22 cellular contexts compared by ENCODE assay signal in genomic region chr17:8695241-8695640, GRCh38. TPM values are rescaled to one million over a fixed set of nuclear protein-coding genes. Genes with fewer than 3 reads are reported as not detected.
"Had no signal": no experiment of that assay in that cellular context is flagged by ENCODE, and none has a peak within 500 bp of the region (broad histone marks: within the 10 kb centered on the region; RNA-seq: fewer than 3 reads in every experiment).

No MANE protein-coding gene starts in this region.

- H3K4me3 Mint-ChIP-seq: activated CD4-positive, alpha-beta T cell treated with anti-CD3 and anti-CD28 coated beads, Interleukin-2, amount 10 ng/mL, durations not matched to agents 24 days and 14 days; activated CD8-positive, alpha-beta T cell treated with anti-CD3 and anti-CD28 coated beads for 36 hours; activated T-cell treated with anti-CD3 and anti-CD28 coated beads, Interleukin-2, amount 50 U/mL, for 24 hours; endodermal cell; memory B cell; naive thymus-derived CD4-positive, alpha-beta T cell; T-cell had no signal

- H3K36me3 Mint-ChIP-seq: memory B cell; naive thymus-derived CD4-positive, alpha-beta T cell; T-cell had no signal

- H3K27ac ChIP-seq: cardiac muscle cell, neutrophil, pancreas, SK-N-MC, thyroid gland had no signal

- H3K36me3 ChIP-seq: cardiac muscle cell, neutrophil, pancreas, thyroid gland had no signal

- H3K4me1 Mint-ChIP-seq: activated CD4-positive, alpha-beta T cell treated with anti-CD3 and anti-CD28 coated beads, Interleukin-2, amount 10 ng/mL, durations not matched to agents 24 days and 14 days had no signal

- H3K27me3 ChIP-seq: cardiac muscle cell, pancreas, thyroid gland had no signal

- ATAC-seq: activated CD8-positive, alpha-beta T cell treated with anti-CD3 and anti-CD28 coated beads for 36 hours; left ventricle myocardium superior; naive thymus-derived CD4-positive, alpha-beta T cell; pancreas; sciatic nerve; T-cell had no signal

- H3K4me3 ChIP-seq: cardiac muscle cell, pancreas, SK-N-MC, thyroid gland had no signal

- H3K27ac Mint-ChIP-seq: activated CD4-positive, alpha-beta T cell treated with anti-CD3 and anti-CD28 coated beads, Interleukin-2, amount 10 ng/mL, durations not matched to agents 24 days and 14 days; activated CD8-positive, alpha-beta T cell treated with anti-CD3 and anti-CD28 coated beads for 36 hours; activated T-cell treated with anti-CD3 and anti-CD28 coated beads, Interleukin-2, amount 50 U/mL, for 24 hours; activated T-helper 2 cell treated with anti-CD3 and anti-CD28 coated beads, Interferon-gamma antibody, Interleukin-2, Interleukin-4, amounts not matched to agents 10 μg/mL and 5 μg/mL and 100 μg/mL, durations not matched to agents 14 hours and 24 hours and 36 hours; endodermal cell; memory B cell; naive thymus-derived CD4-positive, alpha-beta T cell; T-cell had no signal

- DNase-seq: activated CD4-positive, alpha-beta T cell treated with anti-CD3 and anti-CD28 coated beads, Interleukin-2, amount 10 ng/mL, durations not matched to agents 24 days and 14 days; activated CD8-positive, alpha-beta T cell treated with anti-CD3 and anti-CD28 coated beads for 36 hours; activated naive CD4-positive, alpha-beta T cell treated with Interleukin-2 at 50 U/mL for 16 hours; activated T-cell treated with anti-CD3 and anti-CD28 coated beads, Interleukin-2, amount 50 U/mL, for 24 hours; anterior cingulate cortex; endodermal cell; foreskin melanocyte; left ventricle myocardium superior; naive thymus-derived CD4-positive, alpha-beta T cell; pancreas; stimulated activated CD4-positive, alpha-beta T cell treated with anti-CD3 and anti-CD28 coated beads, Interleukin-4, amount 100 ng/mL, for 4 hours; stimulated activated naive CD4-positive, alpha-beta T cell; T-cell; thyroid gland had no signal

- H3K9me3 ChIP-seq: neutrophil, pancreas, thyroid gland had no signal

- H3K4me1 ChIP-seq: pancreas had no signal

- H3K9me3 Mint-ChIP-seq: activated CD4-positive, alpha-beta T cell treated with anti-CD3 and anti-CD28 coated beads, Interleukin-2, amount 10 ng/mL, durations not matched to agents 24 days and 14 days; activated CD8-positive, alpha-beta T cell treated with anti-CD3 and anti-CD28 coated beads for 36 hours; activated T-cell treated with anti-CD3 and anti-CD28 coated beads, Interleukin-2, amount 50 U/mL, for 24 hours; activated T-helper 2 cell treated with anti-CD3 and anti-CD28 coated beads, Interferon-gamma antibody, Interleukin-2, Interleukin-4, amounts not matched to agents 10 μg/mL and 5 μg/mL and 100 μg/mL, durations not matched to agents 14 hours and 24 hours and 36 hours; endodermal cell; memory B cell; naive thymus-derived CD4-positive, alpha-beta T cell; T-cell had no signal

RNA-seq across cellular contexts. Expression of gene CCDC42, which starts 49.4 kb away (rescaled TPM):
- total RNA-seq: cardiac muscle cell, endodermal cell, kidney epithelial cell, left ventricle myocardium superior, mucosa of gallbladder, pancreas, sciatic nerve, thyroid gland had no signal
- polyA plus RNA-seq: cardiac muscle cell; naive thymus-derived CD4-positive, alpha-beta T cell had no signal
